In the genomic region with DNA sequence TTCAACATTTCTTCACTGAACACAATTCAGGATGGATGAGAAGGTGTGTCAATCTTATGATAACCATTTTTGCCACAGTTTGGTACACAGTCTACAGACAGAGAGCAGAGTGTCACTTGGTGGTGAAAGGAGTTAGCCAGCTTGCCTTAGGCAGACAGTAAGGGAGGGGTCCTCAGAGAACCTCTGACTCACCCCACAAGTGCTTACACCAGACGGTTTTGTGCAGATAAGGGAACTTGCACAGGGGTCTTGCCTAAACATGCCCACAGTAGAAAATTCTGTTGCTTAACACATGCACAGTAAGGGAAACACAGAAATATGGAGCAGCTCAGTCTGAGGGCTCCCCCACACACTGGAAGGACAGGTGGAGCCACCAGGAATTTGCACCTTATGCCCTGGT, we compare ENCODE assay signal across 25 cellular contexts.
DNase-seq lines count a peak whose midpoint lies in the region; ATAC-seq and TF ChIP-seq lines count a peak whose summit lies in the region.
"Had no signal": no experiment of that assay in that cellular context is flagged by ENCODE, and none has a peak within 500 bp of the region (broad histone marks: within the 10 kb centered on the region; RNA-seq: fewer than 3 reads in every experiment).

No MANE protein-coding gene starts in this region.

- peak overlapping the region; percentile 69 for H3K4me2 ChIP-seq in smooth muscle cell
- H3K4me2 ChIP-seq in SK-N-SH: no peak overlapping the region

- POLR2A ChIA-PET in SK-N-SH (lab: Yijun Ruan, JAX): no interaction called here

- TF ChIP-seq EP300 in SK-N-SH (IDR thresholded peaks at IDR 0.05; ENCODE audit: borderline replicate concordance in 1 of 2, low read depth in 1 of 2, low read length in 1 of 2): no peak

- H3K27me3 ChIP-seq in RWPE2 (ENCODE audit: insufficient read depth, poor library complexity, severe bottlenecking) (no peaks in the 10 kb centered on the region), smooth muscle cell (ENCODE audit: low read depth) (no peaks in the 10 kb centered on the region), SK-N-SH (ENCODE audit: insufficient read depth) (no peaks in the 10 kb centered on the region)
- H3K27me3 ChIP-seq: gastroesophageal sphincter, SJSA1 had no signal

- H3K27ac ChIP-seq in RWPE2 (ENCODE audit: poor library complexity, severe bottlenecking): peak overlapping the region; percentile 16
- H3K27ac ChIP-seq in smooth muscle cell (ENCODE audit: low read depth): peak overlapping the region; percentile 90
- H3K27ac ChIP-seq in SK-N-SH (ENCODE audit: low read depth in 2 of 2, low read length in 1 of 2): no peak overlapping the region
- H3K27ac ChIP-seq: gastroesophageal sphincter, prostate gland, SJSA1 had no signal

- CTCF ChIA-PET in SK-N-SH (lab: Yijun Ruan, JAX): interaction anchor here (1.0 to 1.6 kb wide), 2 partner anchors 15 to 36 kb away, joined by 3 to 4 read pairs; no protein-coding TSS in a partner anchor

- H2AFZ ChIP-seq in smooth muscle cell (ENCODE audit: low read depth) (peak overlapping the region; percentile 60), SK-N-SH (ENCODE audit: low read depth) (no peak overlapping the region)

- WGBS in smooth muscle cell (ENCODE audit: low lambda C conversion rate): 0% methylated on average over 1 of the region's 1 CpG
- WGBS in SK-N-SH (ENCODE audit: low lambda C conversion rate): 18% methylated on average over 1 of the region's 1 CpG

- no peaks in the 10 kb centered on the region for H3K79me2 ChIP-seq in smooth muscle cell (ENCODE audit: low read depth)
- no peaks in the 10 kb centered on the region for H3K79me2 ChIP-seq in SK-N-SH (ENCODE audit: insufficient read depth)

- no peaks in the 10 kb centered on the region for H3K9me2 ChIP-seq in SK-N-SH

- peak; percentile 9 for DNase-seq in HPDE6-E6E7 (ENCODE audit: extremely low spot score)
- no peak for DNase-seq in RWPE2 (ENCODE audit: low spot score)
- DNase-seq in epithelial cell of esophagus (ENCODE audit: low read depth): peak; percentile 94
- DNase-seq in smooth muscle cell (lab: John Stamatoyannopoulos, UW; ENCODE audit: unreplicated experiment): no peak
- no peak for DNase-seq in SK-N-SH
- DNase-seq in activated gamma-delta T cell treated with Interleukin-2 at 50 U/mL for 16 hours: no peak
- no peak for DNase-seq in stimulated activated naive CD4-positive, alpha-beta T cell (lab: John Stamatoyannopoulos, UW)
- DNase-seq: activated CD4-positive, CD25-positive, alpha-beta regulatory T cell treated with anti-CD3 and anti-CD28 coated beads, Interleukin-2, amount 50 U/mL, for 72 hours; activated CD8-positive, alpha-beta T cell treated with anti-CD3 and anti-CD28 coated beads, Interleukin-2, amount 10 ng/mL, durations not matched to agents 7 days and 5 days; anterior cingulate cortex; CD4-positive, alpha-beta T cell; central memory CD4-positive, alpha-beta T cell; hippocampal formation; immature natural killer cell; mesendoderm; NCI-H1436; NCI-H2107; NCI-H510A treated with DMSO at 0.1 percent for 48 hours; stimulated activated CD4-positive, alpha-beta T cell treated with anti-CD3 and anti-CD28 coated beads, Interleukin-4, amount 100 ng/mL, for 24 hours had no signal

- peaks cover 15% of the 10 kb centered on the region for H3K4me1 ChIP-seq in RWPE2 (ENCODE audit: insufficient read depth, poor library complexity, severe bottlenecking)
- H3K4me1 ChIP-seq in smooth muscle cell (ENCODE audit: low read depth): peaks cover 20% of the 10 kb centered on the region
- no peaks in the 10 kb centered on the region for H3K4me1 ChIP-seq in SK-N-SH (ENCODE audit: control insufficient read depth in 1 of 2, insufficient read depth in 2 of 2, low read depth in 1 of 2, low read length in 1 of 2)
- H3K4me1 ChIP-seq: gastroesophageal sphincter, prostate gland, SJSA1 had no signal

- peak; percentile 96 for ATAC-seq in RWPE2 (ENCODE audit: low read depth)
- ATAC-seq: activated CD8-positive, alpha-beta T cell treated with anti-CD3 and anti-CD28 coated beads, Interleukin-2, amount 10 ng/mL, durations not matched to agents 7 days and 5 days; gastroesophageal sphincter; left lobe of liver; sciatic nerve; stimulated activated effector memory CD8-positive, alpha-beta T cell treated with anti-CD3 and anti-CD28 coated beads, Interleukin-12 subunit alpha, Interleukin-12 subunit beta, amount 100 ng/mL, for 72 hours had no signal

- no peaks in the 10 kb centered on the region for H4K20me1 ChIP-seq in smooth muscle cell (ENCODE audit: low read depth)
- H4K20me1 ChIP-seq in SK-N-SH (ENCODE audit: insufficient read depth): no peaks in the 10 kb centered on the region

- no peak for TF ChIP-seq RAD21 in SK-N-SH (IDR thresholded peaks at IDR 0.05; ENCODE audit: low read length)

- no peak overlapping the region for H3K4me3 ChIP-seq in RWPE2 (ENCODE audit: severe bottlenecking)
- no peak overlapping the region for H3K4me3 ChIP-seq in epithelial cell of esophagus (ENCODE audit: low read length)
- no peak overlapping the region for H3K4me3 ChIP-seq in smooth muscle cell
- no peak overlapping the region for H3K4me3 ChIP-seq in SK-N-SH (ENCODE audit: low read depth in 2 of 2, low read length in 1 of 2)
- H3K4me3 ChIP-seq: gastroesophageal sphincter, prostate gland, SJSA1 had no signal

- H3K36me3 ChIP-seq in RWPE2 (ENCODE audit: low read depth) (no peaks in the 10 kb centered on the region), smooth muscle cell (ENCODE audit: low read depth) (no peaks in the 10 kb centered on the region), SK-N-SH (replicated peaks in 1 of 2; ENCODE audit: control insufficient read depth in 1 of 2, insufficient read depth in 2 of 2, low read length in 1 of 2) (no peaks in the 10 kb centered on the region)
- H3K36me3 ChIP-seq: gastroesophageal sphincter, prostate gland, SJSA1 had no signal

- H3K9me3 ChIP-seq in RWPE2 (ENCODE audit: severe bottlenecking): no peaks in the 10 kb centered on the region
- no peaks in the 10 kb centered on the region for H3K9me3 ChIP-seq in smooth muscle cell (replicated peaks; ENCODE audit: low read depth)
- no peaks in the 10 kb centered on the region for H3K9me3 ChIP-seq in SK-N-SH
- H3K9me3 ChIP-seq: gastroesophageal sphincter, prostate gland had no signal

- H3K9ac ChIP-seq in smooth muscle cell (ENCODE audit: low read depth) (peak overlapping the region; percentile 74), SK-N-SH (no peak overlapping the region)

- H3F3A ChIP-seq in smooth muscle cell (ENCODE audit: low read depth) (no peaks in the 10 kb centered on the region), SK-N-SH (replicated peaks; ENCODE audit: insufficient read depth) (no peaks in the 10 kb centered on the region)

- TF ChIP-seq CTCF in RWPE2 (IDR thresholded peaks at IDR 0.05; ENCODE audit: poor library complexity, severe bottlenecking) (no peak), epithelial cell of esophagus (IDR thresholded peaks at IDR 0.05; ENCODE audit: insufficient read depth, low read depth, low read length, missing control alignments) (no peak), smooth muscle cell (IDR thresholded peaks at IDR 0.05; ENCODE audit: borderline replicate concordance, insufficient read depth, poor library complexity, severe bottlenecking) (no peak), SK-N-SH (IDR thresholded peaks at IDR 0.05) (no peak)

TF ChIP-seq in SK-N-SH, 30 proteins besides CTCF, POLR2A, EP300 and RAD21:
- no peak for TF ChIP-seq GABPA (IDR thresholded peaks at IDR 0.05; ENCODE audit: low read depth)
- TF ChIP-seq RXRA (IDR thresholded peaks at IDR 0.05; ENCODE audit: borderline replicate concordance, low read depth): no peak
TF ChIP-seq in SK-N-SH: peak in this region for 0.

Comparison
In these comparisons a context has a peak if more than half of its experiments do, and no peak if none do; other contexts are left out.
1. DNase-seq: peak in HPDE6-E6E7 (single experiment) and epithelial cell of esophagus (single experiment); none in RWPE2 (single experiment), smooth muscle cell (single experiment), SK-N-SH (single experiment), activated gamma-delta T cell treated with Interleukin-2 at 50 U/mL for 16 hours (single experiment) and stimulated activated naive CD4-positive, alpha-beta T cell (0 of 6).
2. H3K27ac ChIP-seq: peak in RWPE2 (single experiment) and smooth muscle cell (single experiment); none in SK-N-SH (0 of 2).